ENCODE assay signal across 8 cellular contexts in genomic region chr20:37670426-37670825, GRCh38. TPM values are rescaled to one million over a fixed set of nuclear protein-coding genes. Genes with fewer than 3 reads are reported as not detected.
DNase-seq lines count a peak whose midpoint lies in the region; ATAC-seq and TF ChIP-seq lines count a peak whose summit lies in the region.
"Had no signal": no experiment of that assay in that cellular context is flagged by ENCODE, and none has a peak within 500 bp of the region (broad histone marks: within the 10 kb centered on the region; RNA-seq: fewer than 3 reads in every experiment).

No MANE protein-coding gene starts in this region.

- H3K9me3 Mint-ChIP-seq in HFFc6: peaks cover 8% of the 10 kb centered on the region; the same call in 1 of the 2 replicates

- no peak for TF ChIP-seq EP300 in suprapubic skin (IDR thresholded peaks at IDR 0.05)

- TF ChIP-seq POLR2A in suprapubic skin (IDR thresholded peaks at IDR 0.05): no peak

- H3K27ac ChIP-seq in heart right ventricle (no peak overlapping the region), suprapubic skin (no peak overlapping the region)

- no peaks in the 10 kb centered on the region for H3K36me3 ChIP-seq in heart right ventricle
- no peaks in the 10 kb centered on the region for H3K36me3 ChIP-seq in suprapubic skin

- H3K27me3 ChIP-seq in heart right ventricle: peaks cover 0 to 36% (median 15%) of the 10 kb centered on the region in 7 donors
- H3K27me3 ChIP-seq in suprapubic skin: peaks cover 23% of the 10 kb centered on the region

- H3K4me3 Mint-ChIP-seq in HFFc6: peak overlapping the region; percentile 69
- H3K4me3 Mint-ChIP-seq: activated CD4-positive, alpha-beta memory T cell treated with anti-CD3 and anti-CD28 coated beads, Interleukin-2, amount 10 ng/mL, durations not matched to agents 7 days and 5 days had no signal

- no peak for TF ChIP-seq CTCF in HFFc6 (IDR thresholded peaks at IDR 0.05)
- no peak for TF ChIP-seq CTCF in heart right ventricle (IDR thresholded peaks at IDR 0.05)
- TF ChIP-seq CTCF in suprapubic skin (IDR thresholded peaks at IDR 0.05): no peak

- H3K27me3 Mint-ChIP-seq in HFFc6 (ENCODE audit: insufficient read depth): peaks cover 48% of the 10 kb centered on the region

- H3K36me3 Mint-ChIP-seq in HFFc6 (ENCODE audit: low read depth): no peaks in the 10 kb centered on the region

- peaks cover 19% of the 10 kb centered on the region for H3K4me1 Mint-ChIP-seq in HFFc6 (ENCODE audit: low read depth)

- H3K9me3 ChIP-seq in heart right ventricle (peaks cover 0 to 8% (median 0%) of the 10 kb centered on the region in 11 donors), suprapubic skin (no peaks in the 10 kb centered on the region)

- ATAC-seq in heart right ventricle: no peak

- DNase-seq in HFFc6 (no peak), NCI-H82 (lab: John Stamatoyannopoulos, UW) (peak; percentile 90), heart right ventricle (peak in 1 of 2 donors; percentile 36), suprapubic skin (ENCODE audit: low spot score in 2 of 2) (peak in 1 of 2 donors; percentile 78)
- no peak for DNase-seq in stimulated activated naive CD4-positive, alpha-beta T cell treated with Interleukin-2 at 50 U/mL for 16 hours (lab: John Stamatoyannopoulos, UW)
- no peak for DNase-seq in stimulated activated CD4-positive, alpha-beta T cell treated with anti-CD3 and anti-CD28 coated beads, Interleukin-4, amount 100 ng/mL, for 4 hours
- no peak for DNase-seq in effector CD8-positive, alpha-beta T cell (lab: John Stamatoyannopoulos, UW)
- DNase-seq: activated CD4-positive, alpha-beta memory T cell treated with anti-CD3 and anti-CD28 coated beads, Interleukin-2, amount 10 ng/mL, durations not matched to agents 7 days and 5 days had no signal

- peak overlapping the region in 6 of 10 donors; percentile 12 to 40 (median 34) for H3K4me3 ChIP-seq in heart right ventricle
- H3K4me3 ChIP-seq in suprapubic skin: peak overlapping the region; percentile 25

- peaks cover 0 to 9% (median 0%) of the 10 kb centered on the region in 9 donors for H3K4me1 ChIP-seq in heart right ventricle
- H3K4me1 ChIP-seq in suprapubic skin: peaks cover 6% of the 10 kb centered on the region

- WGBS in heart right ventricle, 2 donors: 31 to 45% methylated on average over 18 of the region's 18 CpGs
- WGBS in suprapubic skin: 6% methylated on average over 7 of the region's 18 CpGs

- no peak overlapping the region for H3K27ac Mint-ChIP-seq in HFFc6
- H3K27ac Mint-ChIP-seq: activated CD4-positive, alpha-beta memory T cell treated with anti-CD3 and anti-CD28 coated beads, Interleukin-2, amount 10 ng/mL, durations not matched to agents 7 days and 5 days had no signal

- intact Hi-C loops in heart right ventricle (cut with DNase I): loop anchor here in 1 of 10 donors (10.0 kb wide), 1 partner anchor 64 kb away; no protein-coding TSS in a partner anchor

RNA-seq across cellular contexts. Expression of gene CTNNBL1, which starts 23.4 kb away (rescaled TPM):
- 10 to 100 TPM; 49.7 to 62.4 (median 59.5) TPM for total RNA-seq in HFFc6 (2021; fragmentation: NEBNext Ultra II Directional; extraction: Animal tissue kit (Norgen Biotek cat#: 25700))
- 10 to 100 TPM; 43.2 to 62.2 (median 52.0) TPM for total RNA-seq in heart right ventricle
- polyA plus RNA-seq in heart right ventricle: 100 to 1,000 TPM in 1 of 2 donors, 10 to 100 TPM in 1; 42.2 to 104 TPM
- total RNA-seq in suprapubic skin: 10 to 100 TPM; 17.2 to 27.4 (median 26.1) TPM
